27 cellular contexts compared by ENCODE assay signal in the genomic region with DNA sequence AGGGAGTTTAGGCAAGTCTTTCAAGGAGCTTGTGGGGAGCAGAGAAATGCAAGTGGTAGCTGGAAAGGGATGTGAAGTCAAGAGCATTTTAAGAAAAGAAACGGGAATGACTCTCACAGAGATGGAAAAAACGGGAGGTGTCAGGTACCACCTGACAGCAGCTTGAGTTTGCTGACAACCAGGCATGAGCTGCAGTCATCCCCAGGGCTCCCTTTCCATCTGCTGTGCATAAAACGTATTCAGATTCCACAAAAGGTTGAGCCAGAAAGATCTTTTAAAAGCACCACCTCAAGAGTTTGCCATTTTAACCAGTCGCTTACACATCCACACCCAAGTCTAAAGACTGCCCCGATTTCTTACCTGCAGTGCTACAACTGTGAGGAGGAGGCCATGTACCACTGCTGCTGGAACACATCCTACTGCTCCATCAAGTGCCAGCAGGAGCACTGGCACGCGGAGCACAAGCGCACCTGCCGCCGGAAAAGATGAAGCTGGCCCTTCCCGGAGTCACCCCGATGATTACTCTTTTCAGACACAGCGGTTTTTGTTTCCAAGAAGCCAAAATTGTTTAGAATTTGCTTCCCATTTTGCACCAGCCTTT.
"Had no signal": no experiment of that assay in that cellular context is flagged by ENCODE, and none has a peak within 500 bp of the region (broad histone marks: within the 10 kb centered on the region; RNA-seq: fewer than 3 reads in every experiment).

No MANE protein-coding gene starts in this region.

- H3K36me3 ChIP-seq: colonic mucosa had no signal

- H3K27ac Mint-ChIP-seq: dendritic cell treated with granulocyte-macrophage colony-stimulating factor and Interleukin-4, amounts not matched to agents 40 ng/mL and 50 ng/mL, for 4 days; nephron progenitor cell; stimulated activated naive CD8-positive, alpha-beta T cell treated with anti-CD3 and anti-CD28 coated beads, Interleukin-15, amount 100 ng/mL, for 72 hours had no signal

- H3K27me3 Mint-ChIP-seq: dendritic cell treated with granulocyte-macrophage colony-stimulating factor and Interleukin-4, amounts not matched to agents 40 ng/mL and 50 ng/mL, for 4 days; naive thymus-derived CD8-positive, alpha-beta T cell; stimulated activated naive CD8-positive, alpha-beta T cell treated with anti-CD3 and anti-CD28 coated beads, Interleukin-15, amount 100 ng/mL, for 72 hours had no signal

- H3K4me2 ChIP-seq: hepatocyte had no signal

- H2AFZ ChIP-seq: hepatocyte had no signal

- H3K79me2 ChIP-seq: hepatocyte had no signal

- H3K9me3 ChIP-seq: colonic mucosa, esophagus muscularis mucosa, gastroesophageal sphincter, heart left ventricle, psoas muscle, right lobe of liver, suprapubic skin, transverse colon had no signal

- H3K27ac ChIP-seq: colonic mucosa, esophagus muscularis mucosa, foreskin keratinocyte, gastroesophageal sphincter, heart left ventricle, hepatocyte, psoas muscle, right lobe of liver, suprapubic skin, transverse colon had no signal

- H3K4me1 ChIP-seq: colonic mucosa, esophagus muscularis mucosa, foreskin keratinocyte, gastroesophageal sphincter, heart left ventricle, psoas muscle, right lobe of liver, suprapubic skin, transverse colon had no signal

- DNase-seq: colonic mucosa; effector memory CD4-positive, alpha-beta T cell; foreskin keratinocyte; heart left ventricle; kidney; mesendoderm; midbrain; naive thymus-derived CD8-positive, alpha-beta T cell; nephron progenitor cell; nucleus accumbens; psoas muscle; retina; right lobe of liver; small intestine; stimulated activated CD4-positive, alpha-beta T cell treated with anti-CD3 and anti-CD28 coated beads, Interleukin-15, amount 100 ng/mL, for 24 hours; stimulated activated CD4-positive, alpha-beta T cell treated with anti-CD3 and anti-CD28 coated beads, Interleukin-2, amount 100 ng/mL, for 48 hours; stimulated activated CD8-positive, alpha-beta memory T cell treated with anti-CD3 and anti-CD28 coated beads, Interleukin-4, amount 100 ng/mL, for 48 hours; stimulated activated naive CD4-positive, alpha-beta T cell; stimulated activated naive CD8-positive, alpha-beta T cell treated with anti-CD3 and anti-CD28 coated beads, Interleukin-15, amount 100 ng/mL, for 72 hours; transverse colon had no signal

- H3K4me3 Mint-ChIP-seq: dendritic cell treated with granulocyte-macrophage colony-stimulating factor and Interleukin-4, amounts not matched to agents 40 ng/mL and 50 ng/mL, for 4 days; naive thymus-derived CD8-positive, alpha-beta T cell; nephron progenitor cell; stimulated activated naive CD8-positive, alpha-beta T cell treated with anti-CD3 and anti-CD28 coated beads, Interleukin-15, amount 100 ng/mL, for 72 hours had no signal

- H3K4me1 Mint-ChIP-seq: naive thymus-derived CD8-positive, alpha-beta T cell; nephron progenitor cell; stimulated activated naive CD8-positive, alpha-beta T cell treated with anti-CD3 and anti-CD28 coated beads, Interleukin-15, amount 100 ng/mL, for 72 hours had no signal

- ATAC-seq: foreskin keratinocyte; gastroesophageal sphincter; heart left ventricle; left lobe of liver; naive thymus-derived CD8-positive, alpha-beta T cell; psoas muscle; right lobe of liver; stimulated activated naive CD8-positive, alpha-beta T cell treated with anti-CD3 and anti-CD28 coated beads, Interleukin-15, amount 100 ng/mL, for 72 hours had no signal

- H3K4me3 ChIP-seq: colonic mucosa, esophagus muscularis mucosa, gastroesophageal sphincter, heart left ventricle, hepatocyte, lung, psoas muscle, right lobe of liver, suprapubic skin, transverse colon had no signal

- H3K27me3 ChIP-seq: colonic mucosa, esophagus muscularis mucosa, foreskin keratinocyte, gastroesophageal sphincter, heart left ventricle, hepatocyte, right lobe of liver, suprapubic skin, transverse colon had no signal

- H3K9me3 Mint-ChIP-seq: dendritic cell treated with granulocyte-macrophage colony-stimulating factor and Interleukin-4, amounts not matched to agents 40 ng/mL and 50 ng/mL, for 4 days; naive thymus-derived CD8-positive, alpha-beta T cell; nephron progenitor cell; stimulated activated naive CD8-positive, alpha-beta T cell treated with anti-CD3 and anti-CD28 coated beads, Interleukin-15, amount 100 ng/mL, for 72 hours had no signal
